ENCODE assay signal across 8 cellular contexts in the genomic region with DNA sequence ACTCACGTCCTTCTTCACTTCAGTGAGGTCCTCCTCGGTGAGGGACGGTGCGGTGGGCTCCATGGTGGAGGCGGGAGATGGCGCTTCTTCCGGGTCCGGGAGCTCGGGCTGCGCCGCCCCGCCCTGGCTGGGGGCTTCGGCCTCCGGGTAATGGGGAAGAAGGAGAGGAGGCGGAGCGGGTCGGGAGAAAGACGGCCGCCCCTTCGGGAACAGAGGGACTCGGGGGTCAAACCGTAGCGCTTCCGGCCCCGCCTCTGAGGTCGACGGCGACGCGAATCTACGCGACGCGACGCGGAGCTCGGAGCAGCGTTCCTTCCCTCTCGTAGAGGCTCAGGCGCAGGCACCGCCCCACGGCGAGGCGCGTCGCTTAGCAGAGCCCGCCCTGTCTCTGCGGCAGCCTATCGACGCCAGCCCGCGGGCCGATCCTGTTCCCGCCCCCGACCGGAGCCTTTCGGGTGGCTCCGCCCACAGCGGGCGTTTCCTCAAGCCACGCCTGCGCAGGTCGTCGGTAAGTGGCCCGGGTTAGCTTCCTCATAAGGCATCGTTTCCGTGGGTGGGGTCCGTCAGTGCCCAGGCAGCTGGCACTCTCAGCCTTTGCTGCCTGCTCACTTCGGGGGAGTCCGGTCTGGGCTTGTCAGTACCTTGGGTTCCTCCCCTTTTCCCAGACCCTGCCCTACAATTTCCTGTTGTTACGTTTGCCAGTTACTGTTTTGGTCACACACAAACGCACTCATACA. TPM values are rescaled to one million over a fixed set of nuclear protein-coding genes. Genes with fewer than 3 reads are reported as not detected.
DNase-seq lines count a peak whose midpoint lies in the region; ATAC-seq lines count a peak whose summit lies in the region.

A gene (minus strand): TSS at position 343 of the 737 bp plus-strand sequence. CDS start 280 bp downstream, at position 63.

- H3K36me3 Mint-ChIP-seq in IgD-negative memory B cell = peaks cover 11% of the 10 kb centered on the region

- H3K27me3 Mint-ChIP-seq in IgD-negative memory B cell = no peaks in the 10 kb centered on the region

- DNase-seq in DMS 273 treated with DMSO at 0.1 percent for 48 hours (lab: John Stamatoyannopoulos, UW) = peak; percentile 96
- DNase-seq in OCI-M2 (lab: John Stamatoyannopoulos, UW; ENCODE audit: unreplicated experiment) = peak; percentile 75
- DNase-seq in activated T-cell treated with anti-CD3 and anti-CD28 coated beads for 4 hours = peak; percentile 94
- DNase-seq in epidermal melanocyte (ENCODE audit: insufficient read length, low spot score) = peak; percentile 85
- DNase-seq in middle frontal gyrus (ENCODE audit: extremely low spot score, low spot score) = peak; percentile 98
- DNase-seq in stimulated activated CD8-positive, alpha-beta memory T cell treated with anti-CD3 and anti-CD28 coated beads, Interleukin-2, amount 100 ng/mL, for 48 hours (ENCODE audit: low read depth in 2 of 2) = peak; percentile 94 to 96

- peak within 1 kb of the TSS; percentile 98 to 99 (median 99) for H3K27ac Mint-ChIP-seq in IgD-negative memory B cell

- peak within 1 kb of the TSS; percentile 95 to 99 (median 98) for H3K4me3 Mint-ChIP-seq in IgD-negative memory B cell

- H3K4me1 Mint-ChIP-seq in IgD-negative memory B cell = peaks cover 45 to 63% (median 53%) of the 10 kb centered on the region in 3 donors

- peak; percentile 94 for ATAC-seq in GM21529 (IDR thresholded peaks at IDR 0.05; ENCODE audit: unreplicated experiment)

- no peaks in the 10 kb centered on the region for H3K9me3 Mint-ChIP-seq in IgD-negative memory B cell

RNA-seq across cellular contexts. Expression of the gene that starts here (rescaled TPM):
- polyA plus RNA-seq in IgD-negative memory B cell = 47.0 TPM

Comparison
In these comparisons a context has a peak if more than half of its experiments do, and no peak if none do; other contexts are left out.
1. Peak in every context shown above with its lines: DNase-seq and ATAC-seq.